ENCODE assay signal across 8 cellular contexts in genomic region chr7:76303829-76304505, GRCh38. TPM values are rescaled to one million over a fixed set of nuclear protein-coding genes. Genes with fewer than 3 reads are reported as not detected.
DNase-seq lines count a peak whose midpoint lies in the region; ATAC-seq and TF ChIP-seq lines count a peak whose summit lies in the region.

No MANE protein-coding gene starts in this region.

- H3K79me1 ChIP-seq in H9 (ENCODE audit: insufficient read depth, low read depth, low read length, poor library complexity, severe bottlenecking): no peaks in the 10 kb centered on the region

- H3K27me3 Mint-ChIP-seq in H9 (ENCODE audit: low read depth) (peaks cover 26% of the 10 kb centered on the region), osteocyte (ENCODE audit: unreplicated experiment) (no peaks in the 10 kb centered on the region)

- no peak for DNase-seq in H9
- no peak for DNase-seq in RWPE1 (ENCODE audit: low spot score)
- no peak for DNase-seq in epithelial cell of proximal tubule (ENCODE audit: low read depth)
- no peak for DNase-seq in osteocyte (ENCODE audit: extremely low spot score, unreplicated experiment)

- TF ChIP-seq CTCF in H9 (conservative IDR thresholded peaks at IDR 0.05) (no peak), RWPE1 (conservative IDR thresholded peaks at IDR 0.05; ENCODE audit: low read depth) (no peak), epithelial cell of proximal tubule (conservative IDR thresholded peaks at IDR 0.05; ENCODE audit: low read depth, low read length) (no peak), osteocyte (IDR thresholded peaks at IDR 0.05) (no peak)

- no peaks in the 10 kb centered on the region for H3K23me2 ChIP-seq in H9 (ENCODE audit: insufficient read length, low read depth, low read length, poor library complexity, severe bottlenecking)

- no peaks in the 10 kb centered on the region for H3K27me3 ChIP-seq in H9 (ENCODE audit: insufficient read depth, low read length)

- H3K4me1 Mint-ChIP-seq in H9 (peaks cover 10 to 28% of the 10 kb centered on the region in 2 experiments), osteocyte (ENCODE audit: unreplicated experiment) (peaks cover 31% of the 10 kb centered on the region)

- no CpG with 5 or more reads among the region's 25 CpGs for WGBS in H9 (ENCODE audit: extremely low coverage, insufficient read length, low lambda C conversion rate)

- H4K91ac ChIP-seq in H9 (ENCODE audit: insufficient read length, low read depth, low read length): no peak overlapping the region

- POLR2A ChIA-PET in RWPE1 (lab: Yijun Ruan, JAX; ENCODE audit: low non-redundant PET): no interaction called here

- ATAC-seq in HG03521 (IDR thresholded peaks at IDR 0.05; ENCODE audit: unreplicated experiment) (no peak), HG03378 (IDR thresholded peaks at IDR 0.05; ENCODE audit: unreplicated experiment) (no peak), HG03139 (IDR thresholded peaks at IDR 0.05; ENCODE audit: unreplicated experiment) (no peak), GM21576 (IDR thresholded peaks at IDR 0.05; ENCODE audit: unreplicated experiment) (no peak)

- H3T11ph ChIP-seq in H9 (ENCODE audit: low read length): no peak overlapping the region

- no peaks in the 10 kb centered on the region for H3K4me1 ChIP-seq in H9 (ENCODE audit: insufficient read depth, low read length)

- H2BK5ac ChIP-seq in H9 (ENCODE audit: insufficient read length, low read length): no peak overlapping the region

- H3K56ac ChIP-seq in H9 (ENCODE audit: insufficient read length, low read depth, low read length): no peak overlapping the region

- CTCF ChIA-PET in RWPE1 (lab: Yijun Ruan, JAX): interaction anchor here (1.4 kb wide), 1 partner anchor 10 kb away, joined by 4 read pairs; no protein-coding TSS in a partner anchor

- no peaks in the 10 kb centered on the region for H3K9me3 ChIP-seq in H9 (ENCODE audit: control insufficient read depth, low read depth, low read length)

- H3K4me3 Mint-ChIP-seq in H9: peak overlapping the region; percentile 78 to 92
- H3K4me3 Mint-ChIP-seq in osteocyte (ENCODE audit: unreplicated experiment): peak overlapping the region; percentile 87

- no peak overlapping the region for H2AK5ac ChIP-seq in H9 (ENCODE audit: insufficient read length, low read length)

- H3K14ac ChIP-seq in H9 (ENCODE audit: insufficient read depth, low read length): no peak overlapping the region

- H3K9me3 Mint-ChIP-seq in H9: peaks cover 0 to 3% of the 10 kb centered on the region in 2 experiments; a peak in 2 of 5 replicates
- H3K9me3 Mint-ChIP-seq in osteocyte (ENCODE audit: unreplicated experiment): no peaks in the 10 kb centered on the region

- no peaks in the 10 kb centered on the region for H3K79me2 ChIP-seq in H9 (ENCODE audit: insufficient read depth, low read length)

- no peak overlapping the region for H2BK20ac ChIP-seq in H9 (ENCODE audit: low read depth, low read length, poor library complexity, severe bottlenecking)

- H3K36me3 Mint-ChIP-seq in H9 (ENCODE audit: insufficient read depth in 1 of 3, low read depth in 3 of 3) (peaks cover 7 to 12% (median 9%) of the 10 kb centered on the region in 3 experiments; a peak in 5 of 7 replicates), osteocyte (ENCODE audit: unreplicated experiment) (no peaks in the 10 kb centered on the region)

- H4K8ac ChIP-seq in H9 (replicated peaks; ENCODE audit: insufficient read length, low read depth, low read length): no peak overlapping the region

- H3K27ac Mint-ChIP-seq in H9 (peak overlapping the region; percentile 63 to 94 (median 68); a peak in 2 of 7 replicates), osteocyte (ENCODE audit: unreplicated experiment) (peak overlapping the region; percentile 83)

- no peak overlapping the region for H4K5ac ChIP-seq in H9 (ENCODE audit: insufficient read length, low read depth, low read length)

- no peak overlapping the region for H3K9ac ChIP-seq in H9 (ENCODE audit: extremely low read depth, insufficient read length, low read length)

- H3K23ac ChIP-seq in H9 (ENCODE audit: insufficient read length, low read depth, low read length): no peak overlapping the region

- H2AFZ ChIP-seq in H9 (ENCODE audit: low read length): no peak overlapping the region

- H3K18ac ChIP-seq in H9 (ENCODE audit: insufficient read length, low read depth, low read length): peak overlapping the region; percentile 44

- H3K4me3 ChIP-seq in epithelial cell of proximal tubule (ENCODE audit: low read depth, low read length): peak overlapping the region; percentile 97

- H3K27ac ChIP-seq in H9 (ENCODE audit: insufficient read length, low read depth, low read length) (no peak overlapping the region), RWPE1 (peak overlapping the region; percentile 100)

- no peak overlapping the region for H2BK120ac ChIP-seq in H9 (ENCODE audit: low read depth, low read length, poor library complexity, severe bottlenecking)

- H2BK12ac ChIP-seq in H9 (ENCODE audit: insufficient read length, low read depth, low read length): no peak overlapping the region

- no peak overlapping the region for H3K4ac ChIP-seq in H9 (ENCODE audit: low read depth, low read length)

- no peaks in the 10 kb centered on the region for H4K20me1 ChIP-seq in H9 (ENCODE audit: control insufficient read depth, insufficient read depth, insufficient read length)

- H3K4me2 ChIP-seq in H9 (ENCODE audit: insufficient read depth, insufficient read length, low read length): peak overlapping the region; percentile 49

- H2BK15ac ChIP-seq in H9 (ENCODE audit: low read depth, low read length): no peak overlapping the region

RNA-seq across cellular contexts. Expression of gene HSPB1, which starts 1.5 kb away (rescaled TPM):
- total RNA-seq in H9 (2021) (175 and 186 TPM in 2 replicates), epithelial cell of proximal tubule (199 and 435 TPM in 2 replicates), osteocyte (251 and 252 TPM in 2 replicates)

RNA-seq across cellular contexts. Expression of gene YWHAG, which starts 54.8 kb away (rescaled TPM):
- 241 and 243 TPM in 2 replicates for total RNA-seq in H9 (2021)
- total RNA-seq in epithelial cell of proximal tubule: 71.4 and 74.7 TPM in 2 replicates
- total RNA-seq in osteocyte: 151 and 154 TPM in 2 replicates
